19 cellular contexts compared by ENCODE assay signal in genomic region chr14:20436363-20436755, GRCh38. TPM values are rescaled to one million over a fixed set of nuclear protein-coding genes. Genes with fewer than 3 reads are reported as not detected.
DNase-seq lines count a peak whose midpoint lies in the region; ATAC-seq and TF ChIP-seq lines count a peak whose summit lies in the region.
"Had no signal": no experiment of that assay in that cellular context is flagged by ENCODE, and none has a peak within 500 bp of the region (broad histone marks: within the 10 kb centered on the region; RNA-seq: fewer than 3 reads in every experiment).

No MANE protein-coding gene starts in this region.

- H3K27me3 Mint-ChIP-seq in MCF 10A (ENCODE audit: insufficient read depth, unreplicated experiment): no peaks in the 10 kb centered on the region
- H3K27me3 Mint-ChIP-seq: stimulated activated memory B cell treated with anti-CD40 and anti-IgM and Interleukin-4, amounts not matched to agents 10 μg/mL and 1 μg/mL and 100 μg/mL, for 72 hours had no signal

- WGBS in mammary epithelial cell (ENCODE audit: low coverage, missing lambda C conversion rate): 78% methylated on average over 4 of the region's 4 CpGs

- H3K27me3 ChIP-seq in mammary epithelial cell (ENCODE audit: insufficient read depth, low read length) (peaks cover 5% of the 10 kb centered on the region), adipocyte (replicated peaks; ENCODE audit: control insufficient read depth, insufficient read depth, low read length) (no peaks in the 10 kb centered on the region)
- H3K27me3 ChIP-seq: body of pancreas, ovary had no signal

- H3K9me3 ChIP-seq in mammary epithelial cell (replicated peaks; ENCODE audit: insufficient read depth, low read length): no peaks in the 10 kb centered on the region
- no peaks in the 10 kb centered on the region for H3K9me3 ChIP-seq in adipocyte (ENCODE audit: control insufficient read depth, low read length)
- H3K9me3 ChIP-seq: body of pancreas, ovary had no signal

- H3K4me3 Mint-ChIP-seq in MCF 10A (ENCODE audit: unreplicated experiment): no peak overlapping the region
- H3K4me3 Mint-ChIP-seq: stimulated activated memory B cell treated with anti-CD40 and anti-IgM and Interleukin-4, amounts not matched to agents 10 μg/mL and 1 μg/mL and 100 μg/mL, for 72 hours had no signal

- H3K9ac ChIP-seq in mammary epithelial cell (ENCODE audit: insufficient read depth, low read length) (no peak overlapping the region), adipocyte (ENCODE audit: low read length) (no peak overlapping the region)

- ATAC-seq in sciatic nerve: no peak
- ATAC-seq in HG03139 (IDR thresholded peaks at IDR 0.05; ENCODE audit: unreplicated experiment): no peak
- ATAC-seq: body of pancreas; stimulated activated memory B cell treated with anti-CD40 and anti-IgM and Interleukin-4, amounts not matched to agents 10 μg/mL and 1 μg/mL and 100 μg/mL, for 72 hours had no signal

- POLR2A ChIA-PET in MCF 10A (lab: Yijun Ruan, JAX): interaction anchor here (0.5 to 1.4 kb wide), 3 partner anchors 19 to 36 kb away, joined by 4 read pairs; partner anchors contain the start of genes APEX1 and OSGEP

- peaks cover 4% of the 10 kb centered on the region for H3K4me1 ChIP-seq in mammary epithelial cell (ENCODE audit: insufficient read depth, low read length)
- H3K4me1 ChIP-seq in adipocyte (ENCODE audit: control insufficient read depth, insufficient read depth, low read length): peaks cover 26% of the 10 kb centered on the region
- H3K4me1 ChIP-seq: body of pancreas had no signal

- H3K9me3 Mint-ChIP-seq in MCF 10A (ENCODE audit: unreplicated experiment): no peaks in the 10 kb centered on the region

- H3K4me2 ChIP-seq in mammary epithelial cell (ENCODE audit: insufficient read depth, low read depth, low read length): no peak overlapping the region

- in situ Hi-C loops in mammary epithelial cell (cut with MboI; ENCODE audit: low sequenced_read_pairs in 2 of 2): no loop called here

- no peak overlapping the region for H3K27ac ChIP-seq in mammary epithelial cell (ENCODE audit: insufficient read depth, low read depth, low read length)
- H3K27ac ChIP-seq: body of pancreas had no signal

- CTCF ChIA-PET in MCF 10A (lab: Yijun Ruan, JAX): interaction anchor here (0.6 to 1.2 kb wide), 3 partner anchors 17 to 177 kb away, joined by 3 read pairs; no protein-coding TSS in a partner anchor
- CTCF ChIA-PET in mammary epithelial cell (lab: Charles Lee; ENCODE audit: low non-redundant PET): no interaction called here

- no peak overlapping the region for H3K27ac Mint-ChIP-seq in MCF 10A (ENCODE audit: low read depth, unreplicated experiment)
- H3K27ac Mint-ChIP-seq: stimulated activated memory B cell treated with anti-CD40 and anti-IgM and Interleukin-4, amounts not matched to agents 10 μg/mL and 1 μg/mL and 100 μg/mL, for 72 hours had no signal

- BruUV-seq in MCF 10A (replicated peaks; lab: Mats Ljungman, UMichigan): no TSS peak
- no TSS peak for BruUV-seq in mammary epithelial cell (replicated peaks; lab: Mats Ljungman, UMichigan)

- no peak overlapping the region for H2AFZ ChIP-seq in mammary epithelial cell (ENCODE audit: low read depth, low read length)

- DNase-seq in MCF 10A (ENCODE audit: unreplicated experiment) (peak; percentile 73), mammary epithelial cell (no peak), adipocyte (ENCODE audit: low read depth) (peak; percentile 64), fibroblast of peridontal ligament (ENCODE audit: extremely low read depth) (peak; percentile 69), RPMI8226 (no peak), sciatic nerve (ENCODE audit: low spot score) (no peak), retina (no peak)
- DNase-seq: 8988T; activated CD4-positive, alpha-beta T cell treated with anti-CD3 and anti-CD28 coated beads for 1 hour; activated gamma-delta T cell treated with Interleukin-2 at 50 U/mL for 16 hours; body of pancreas; left ventricle myocardium superior; NCI-H1417 treated with DMSO at 0.1 percent for 48 hours; NK-92 treated with Interleukin-12 subunit alpha and Interleukin-12 subunit beta, amount 100 ng/mL, for 24 hours; ovary; trophoblast cell had no signal

- dilution Hi-C loops in mammary epithelial cell (cut with HindIII; ENCODE audit: low sequenced_read_pairs): no loop called here

- H3K4me3 ChIP-seq in mammary epithelial cell (replicated peaks in 1 of 3; ENCODE audit: insufficient read depth in 1 of 3, low read depth in 2 of 3, low read length in 3 of 3) (no peak overlapping the region), adipocyte (ENCODE audit: low read length) (no peak overlapping the region)
- H3K4me3 ChIP-seq: body of pancreas, ovary had no signal

- no peaks in the 10 kb centered on the region for H4K20me1 ChIP-seq in mammary epithelial cell (ENCODE audit: insufficient read depth, low read length)

- intact Hi-C loops in MCF 10A (cut with micrococcal nuclease): no loop called here
- intact Hi-C loops in mammary epithelial cell (cut with micrococcal nuclease): no loop called here
- intact Hi-C loops in sciatic nerve (cut with DNase I): no loop called here

- TF ChIP-seq CTCF in MCF 10A (IDR thresholded peaks at IDR 0.05; ENCODE audit: unreplicated experiment) (no peak), mammary epithelial cell (conservative IDR thresholded peaks at IDR 0.05 in 1 of 2, IDR thresholded peaks at IDR 0.05 in 1 of 2; ENCODE audit: extremely low read depth in 1 of 2, insufficient read depth in 1 of 2, low read depth in 1 of 2, low read length in 2 of 2) (no peak)

- H3K36me3 ChIP-seq in mammary epithelial cell (ENCODE audit: insufficient read depth, low read length): no peaks in the 10 kb centered on the region
- H3K36me3 ChIP-seq in adipocyte (ENCODE audit: control insufficient read depth, insufficient read depth, low read length, severe bottlenecking): no peaks in the 10 kb centered on the region
- H3K36me3 ChIP-seq: ovary had no signal

- H3K4me1 Mint-ChIP-seq in MCF 10A (ENCODE audit: insufficient read depth, unreplicated experiment): no peaks in the 10 kb centered on the region

- no peaks in the 10 kb centered on the region for H3K36me3 Mint-ChIP-seq in MCF 10A (ENCODE audit: insufficient read depth, unreplicated experiment)
- H3K36me3 Mint-ChIP-seq: stimulated activated memory B cell treated with anti-CD40 and anti-IgM and Interleukin-4, amounts not matched to agents 10 μg/mL and 1 μg/mL and 100 μg/mL, for 72 hours had no signal

- no peaks in the 10 kb centered on the region for H3K79me2 ChIP-seq in mammary epithelial cell (ENCODE audit: insufficient read depth, low read length)

RNA-seq across cellular contexts. Expression of gene KLHL33, which starts 0.4 kb away (rescaled TPM):
- total RNA-seq in MCF 10A (2022) (0.14 TPM in 1 of 2 replicates, not detected in the other), mammary epithelial cell (not detected), sciatic nerve (2.1 TPM)
- not detected for polyA plus RNA-seq in mammary epithelial cell
- polyA minus RNA-seq in mammary epithelial cell: not detected
- total RNA-seq: T-helper 1 cell treated with Interleukin-12 subunit alpha and Interleukin-12 subunit beta and Interleukin-4 antibody, amounts not matched to agents 30 ng/mL and 1 ng/mL, for 36 hours had no signal

RNA-seq across cellular contexts. Expression of gene OSGEP, which starts 18.3 kb away (rescaled TPM):
- total RNA-seq in MCF 10A (2022) (27.2 and 34.7 TPM in 2 replicates), mammary epithelial cell (10 to 100 TPM; 22.6 to 34.8 TPM), sciatic nerve (38.8 TPM)
- 28.1 TPM for polyA plus RNA-seq in mammary epithelial cell
- 65.6 TPM for polyA minus RNA-seq in mammary epithelial cell

RNA-seq across cellular contexts. Expression of gene APEX1, which starts 18.7 kb away (rescaled TPM):
- 140 and 168 TPM in 2 replicates for total RNA-seq in MCF 10A (2022)
- 100 to 1,000 TPM in 1 of 2 donors, 10 to 100 TPM in 1; 96.4 to 128 TPM for total RNA-seq in mammary epithelial cell
- 217 TPM for polyA plus RNA-seq in mammary epithelial cell
- 200 TPM for polyA minus RNA-seq in mammary epithelial cell
- total RNA-seq in sciatic nerve: 68.0 TPM

RNA-seq across cellular contexts. Expression of gene TEP1, which starts 23.1 kb away (rescaled TPM):
- 20.4 and 22.7 TPM in 2 replicates for total RNA-seq in MCF 10A (2022)
- total RNA-seq in mammary epithelial cell: 10 to 100 TPM; 27.5 to 28.1 TPM
- polyA plus RNA-seq in mammary epithelial cell: 10.9 TPM
- 34.3 TPM for polyA minus RNA-seq in mammary epithelial cell
- 44.7 TPM for total RNA-seq in sciatic nerve

RNA-seq across cellular contexts. Expression of gene PIP4P1, which starts 24.9 kb away (rescaled TPM):
- total RNA-seq in MCF 10A (2022) (22.5 and 34.9 TPM in 2 replicates), mammary epithelial cell (10 to 100 TPM; 18.8 to 22.2 TPM), sciatic nerve (33.0 TPM)
- 27.0 TPM for polyA plus RNA-seq in mammary epithelial cell
- polyA minus RNA-seq in mammary epithelial cell: 42.9 TPM

Comparison
In these comparisons a context has a peak if more than half of its experiments do, and no peak if none do; other contexts are left out.
1. DNase-seq: peak in MCF 10A (single experiment), adipocyte (single experiment) and fibroblast of peridontal ligament (single experiment); none in mammary epithelial cell (single experiment), RPMI8226 (single experiment), sciatic nerve (single experiment) and retina (single experiment).